ENCODE assay signal across 2 cellular contexts in the genomic region with DNA sequence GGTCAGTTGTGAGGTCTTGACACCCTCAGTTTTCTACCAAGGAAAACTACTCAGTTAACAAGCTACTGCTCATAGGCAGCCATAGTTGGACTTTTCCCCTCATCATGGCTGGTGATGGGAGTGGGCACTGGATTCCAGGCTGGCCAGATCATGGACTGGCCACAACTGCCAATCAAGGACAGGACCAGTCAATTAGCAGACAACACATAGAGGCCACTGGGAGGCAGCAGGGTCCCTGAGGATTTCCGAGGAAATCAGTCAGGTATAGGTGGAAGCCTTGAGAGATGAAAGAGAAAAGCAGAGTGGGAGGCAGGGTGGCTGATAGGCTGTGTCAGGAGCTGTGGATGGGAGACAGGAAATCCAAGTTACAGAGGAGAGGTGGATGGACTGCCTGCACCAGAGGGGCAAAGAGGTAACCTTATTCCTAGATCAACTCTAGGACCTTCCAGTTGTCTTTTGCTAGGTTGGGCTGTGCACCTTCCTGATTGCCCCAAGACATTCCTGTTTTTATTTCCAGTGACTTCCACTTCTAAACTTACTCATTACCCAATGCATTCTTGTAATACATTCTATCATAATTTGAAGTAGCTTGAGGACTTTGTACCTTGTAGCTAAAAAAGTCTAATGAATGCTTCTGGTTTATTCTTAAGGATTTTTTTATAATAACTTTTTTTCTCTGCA.
TF ChIP-seq lines count a peak whose summit lies in the region.

No MANE protein-coding gene starts in this region.

TF ChIP-seq in Ishikawa, 13 proteins besides CTCF, POLR2A, EP300 and RAD21 (continued from another document):
- TF ChIP-seq, protein P1, sequence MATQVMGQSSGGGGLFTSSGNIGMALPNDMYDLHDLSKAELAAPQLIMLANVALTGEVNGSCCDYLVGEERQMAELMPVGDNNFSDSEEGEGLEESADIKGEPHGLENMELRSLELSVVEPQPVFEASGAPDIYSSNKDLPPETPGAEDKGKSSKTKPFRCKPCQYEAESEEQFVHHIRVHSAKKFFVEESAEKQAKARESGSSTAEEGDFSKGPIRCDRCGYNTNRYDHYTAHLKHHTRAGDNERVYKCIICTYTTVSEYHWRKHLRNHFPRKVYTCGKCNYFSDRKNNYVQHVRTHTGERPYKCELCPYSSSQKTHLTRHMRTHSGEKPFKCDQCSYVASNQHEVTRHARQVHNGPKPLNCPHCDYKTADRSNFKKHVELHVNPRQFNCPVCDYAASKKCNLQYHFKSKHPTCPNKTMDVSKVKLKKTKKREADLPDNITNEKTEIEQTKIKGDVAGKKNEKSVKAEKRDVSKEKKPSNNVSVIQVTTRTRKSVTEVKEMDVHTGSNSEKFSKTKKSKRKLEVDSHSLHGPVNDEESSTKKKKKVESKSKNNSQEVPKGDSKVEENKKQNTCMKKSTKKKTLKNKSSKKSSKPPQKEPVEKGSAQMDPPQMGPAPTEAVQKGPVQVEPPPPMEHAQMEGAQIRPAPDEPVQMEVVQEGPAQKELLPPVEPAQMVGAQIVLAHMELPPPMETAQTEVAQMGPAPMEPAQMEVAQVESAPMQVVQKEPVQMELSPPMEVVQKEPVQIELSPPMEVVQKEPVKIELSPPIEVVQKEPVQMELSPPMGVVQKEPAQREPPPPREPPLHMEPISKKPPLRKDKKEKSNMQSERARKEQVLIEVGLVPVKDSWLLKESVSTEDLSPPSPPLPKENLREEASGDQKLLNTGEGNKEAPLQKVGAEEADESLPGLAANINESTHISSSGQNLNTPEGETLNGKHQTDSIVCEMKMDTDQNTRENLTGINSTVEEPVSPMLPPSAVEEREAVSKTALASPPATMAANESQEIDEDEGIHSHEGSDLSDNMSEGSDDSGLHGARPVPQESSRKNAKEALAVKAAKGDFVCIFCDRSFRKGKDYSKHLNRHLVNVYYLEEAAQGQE (IDR thresholded peaks at IDR 0.05; ENCODE audit: low read depth) = no peak
- TF ChIP-seq NFIC (IDR thresholded peaks at IDR 0.05) (no peak), TAF1 (IDR thresholded peaks at IDR 0.05; ENCODE audit: low read depth) (no peak), ZBTB7A (IDR thresholded peaks at IDR 0.05; ENCODE audit: low read depth) (no peak), EGR1 (IDR thresholded peaks at IDR 0.05) (no peak), TCF12 (IDR thresholded peaks at IDR 0.05; ENCODE audit: low read depth) (no peak), CEBPB (IDR thresholded peaks at IDR 0.05) (no peak), YY1 (IDR thresholded peaks at IDR 0.05; ENCODE audit: low read depth) (no peak), CREB1 (IDR thresholded peaks at IDR 0.05; ENCODE audit: low read depth) (no peak), FOXM1 (IDR thresholded peaks at IDR 0.05; ENCODE audit: borderline replicate concordance, low read depth) (no peak), TEAD4 (IDR thresholded peaks at IDR 0.05) (no peak)
- TF ChIP-seq, protein P2, sequence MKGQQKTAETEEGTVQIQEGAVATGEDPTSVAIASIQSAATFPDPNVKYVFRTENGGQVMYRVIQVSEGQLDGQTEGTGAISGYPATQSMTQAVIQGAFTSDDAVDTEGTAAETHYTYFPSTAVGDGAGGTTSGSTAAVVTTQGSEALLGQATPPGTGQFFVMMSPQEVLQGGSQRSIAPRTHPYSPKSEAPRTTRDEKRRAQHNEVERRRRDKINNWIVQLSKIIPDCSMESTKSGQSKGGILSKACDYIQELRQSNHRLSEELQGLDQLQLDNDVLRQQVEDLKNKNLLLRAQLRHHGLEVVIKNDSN (IDR thresholded peaks at IDR 0.05) = no peak

TF ChIP-seq in K562, 482 proteins besides CTCF, POLR2A, EP300 and RAD21 (continued from another document):
- TF ChIP-seq PKNOX1 (IDR thresholded peaks at IDR 0.05) = peak; percentile 56; the same call in 1 of the 2 replicates
TF ChIP-seq in K562: peak in this region for 1.
